ENCODE assay signal across 8 cellular contexts in genomic region chr17:7835818-7836595, GRCh38. TPM values are rescaled to one million over a fixed set of nuclear protein-coding genes. Genes with fewer than 3 reads are reported as not detected.
DNase-seq lines count a peak whose midpoint lies in the region; ATAC-seq, FAIRE-seq and TF ChIP-seq lines count a peak whose summit lies in the region.

No MANE protein-coding gene starts in this region.

- POLR2A ChIA-PET in PC-3 (lab: Charles Lee; ENCODE audit: unreplicated experiment): interaction anchor here (1.1 kb wide), 1 partner anchor 9 kb away, joined by 4 read pairs; no protein-coding TSS in a partner anchor

- intact Hi-C loops in PC-3 (cut with micrococcal nuclease) (loop anchor here (2.0 kb wide), 1 partner anchor 21 kb away; the partner anchor contains the start of gene NAA38), gastrocnemius medialis (cut with DNase I; ENCODE audit: low total_unique reads) (loop anchor here (1.0 to 10.0 kb wide), 6 partner anchors 8 to 821 kb away; partner anchors contain the start of genes ACADVL, ALOXE3, CHD3 and DLG4)

- peak; percentile 24 for ATAC-seq in HG03108 (IDR thresholded peaks at IDR 0.05; ENCODE audit: unreplicated experiment)
- peak; percentile 10 for ATAC-seq in PC-3
- peak; percentile 29 to 45 for ATAC-seq in gastrocnemius medialis

- H3K9me2 ChIP-seq in PC-3 (replicated peaks; ENCODE audit: low read length): no peaks in the 10 kb centered on the region

- in situ Hi-C loops in brain microvascular endothelial cell (cut with HindIII; ENCODE audit: low pct_ligation_motif_present, low sequenced_read_pairs) (no loop called here), gastrocnemius medialis (cut with MboI; ENCODE audit: low sequenced_read_pairs in 4 of 4) (no loop called here)

- TSS peak; percentile 64 for BruUV-seq in PC-3 (replicated peaks; lab: Mats Ljungman, UMichigan)

- DNase-seq in GM12865 (ENCODE audit: low read depth) (no peak), PC-3 (peak; percentile 34), brain microvascular endothelial cell (peak; percentile 36), gastrocnemius medialis (peak in 1 of 2 donors; percentile 75), HTR-8/SVneo (ENCODE audit: insufficient read length, low spot score) (no peak)

- H3K36me3 ChIP-seq in PC-3 (ENCODE audit: low read depth, low read length) (no peaks in the 10 kb centered on the region), brain microvascular endothelial cell (replicated peaks) (peaks cover 3% of the 10 kb centered on the region), iPS-20b (ENCODE audit: insufficient read depth, low read depth, low read length) (no peaks in the 10 kb centered on the region), gastrocnemius medialis (no peaks in the 10 kb centered on the region)

- CTCF ChIA-PET in PC-3 (lab: Charles Lee): no interaction called here

- no peaks in the 10 kb centered on the region for H3F3A ChIP-seq in PC-3 (ENCODE audit: low read length, unreplicated experiment)

- H3K4me2 ChIP-seq in PC-3 (ENCODE audit: low read length): peak overlapping the region; percentile 85

- no peak for TF ChIP-seq CTCF in 22Rv1 (IDR thresholded peaks at IDR 0.05)
- no peak for TF ChIP-seq CTCF in GM12865 (IDR thresholded peaks at IDR 0.05; ENCODE audit: insufficient read depth, low read depth, low read length, missing control alignments)
- no peak for TF ChIP-seq CTCF in PC-3 (conservative IDR thresholded peaks at IDR 0.05; ENCODE audit: low read depth, low read length)
- TF ChIP-seq CTCF in brain microvascular endothelial cell (IDR thresholded peaks at IDR 0.05; ENCODE audit: low read depth, low read length, missing control alignments): no peak
- TF ChIP-seq CTCF in gastrocnemius medialis (IDR thresholded peaks at IDR 0.05 in 4 of 5, conservative IDR thresholded peaks at IDR 0.05 in 1 of 5): no peak

- peak in 1 of 2 donors; percentile 76 for TF ChIP-seq POLR2A in gastrocnemius medialis (IDR thresholded peaks at IDR 0.05)

- H3K4me3 ChIP-seq in GM12865 (ENCODE audit: low read depth, low read length): peak overlapping the region; percentile 96
- peak overlapping the region; percentile 83 for H3K4me3 ChIP-seq in PC-3 (ENCODE audit: low read length)
- peak overlapping the region; percentile 74 for H3K4me3 ChIP-seq in brain microvascular endothelial cell (ENCODE audit: low read depth, low read length)
- peak overlapping the region; percentile 90 for H3K4me3 ChIP-seq in iPS-20b (ENCODE audit: low read length)
- H3K4me3 ChIP-seq in gastrocnemius medialis: peak overlapping the region; percentile 63 to 90 (median 82)

- FAIRE-seq in HTR-8/SVneo (lab: Jason Lieb, UNC): no peak

- peak overlapping the region; percentile 75 for H3K9ac ChIP-seq in PC-3 (ENCODE audit: low read length)
- peak overlapping the region; percentile 83; the same call in 1 of the 2 replicates for H3K9ac ChIP-seq in iPS-20b (ENCODE audit: low read depth, low read length)

- H3K9me3 ChIP-seq in PC-3 (ENCODE audit: low read length) (no peaks in the 10 kb centered on the region), iPS-20b (ENCODE audit: insufficient read depth, low read depth, low read length) (no peaks in the 10 kb centered on the region), gastrocnemius medialis (no peaks in the 10 kb centered on the region)

- H2AFZ ChIP-seq in PC-3 (ENCODE audit: low read length): peak overlapping the region; percentile 73

- H3K4me1 ChIP-seq in PC-3 (ENCODE audit: insufficient read depth, low read length): peaks cover 34% of the 10 kb centered on the region
- peaks cover 12% of the 10 kb centered on the region; the same call in 1 of the 2 replicates for H3K4me1 ChIP-seq in iPS-20b (ENCODE audit: insufficient read depth, low read length)
- H3K4me1 ChIP-seq in gastrocnemius medialis: peaks cover 47 to 52% of the 10 kb centered on the region in 2 donors

- peaks cover 21% of the 10 kb centered on the region for H3K79me2 ChIP-seq in PC-3 (ENCODE audit: low read length)

- H3K27me3 ChIP-seq in PC-3 (ENCODE audit: low read length) (no peaks in the 10 kb centered on the region), brain microvascular endothelial cell (replicated peaks) (no peaks in the 10 kb centered on the region), iPS-20b (ENCODE audit: insufficient read depth, low read length) (peaks cover 60% of the 10 kb centered on the region), gastrocnemius medialis (no peaks in the 10 kb centered on the region)

- H4K20me1 ChIP-seq in PC-3 (ENCODE audit: low read length): no peaks in the 10 kb centered on the region

- H3K27ac ChIP-seq in 22Rv1: peak overlapping the region; percentile 99
- peak overlapping the region; percentile 75 for H3K27ac ChIP-seq in PC-3 (ENCODE audit: low read length)
- H3K27ac ChIP-seq in brain microvascular endothelial cell: peak overlapping the region; percentile 89
- H3K27ac ChIP-seq in iPS-20b (ENCODE audit: low read length): peak overlapping the region; percentile 27
- peak overlapping the region; percentile 97 to 100 (median 100) for H3K27ac ChIP-seq in gastrocnemius medialis

RNA-seq across cellular contexts. Expression of gene KDM6B, which starts 2.0 kb away (rescaled TPM):
- total RNA-seq in PC-3 (2014; rRNA removed): 3.2 and 158 TPM in 2 replicates
- 1 to 10 TPM; 1.9 to 8.2 (median 4.4) TPM for total RNA-seq in gastrocnemius medialis

RNA-seq across cellular contexts. Expression of gene TMEM88, which starts 18.9 kb away (rescaled TPM):
- total RNA-seq in PC-3 (2014; rRNA removed) (1.5 TPM in 1 of 2 replicates, not detected in the other), gastrocnemius medialis (10 to 100 TPM; 18.8 to 56.8 (median 27.9) TPM)

RNA-seq across cellular contexts. Expression of gene NAA38, which starts 21.4 kb away (rescaled TPM):
- total RNA-seq in PC-3 (2014; rRNA removed) (403 and 409 TPM in 2 replicates), gastrocnemius medialis (100 to 1,000 TPM in 2 of 4 donors, 10 to 100 TPM in 2; 57.4 to 133 (median 96.6) TPM)

RNA-seq across cellular contexts. Expression of gene CYB5D1, which starts 21.8 kb away (rescaled TPM):
- 16.7 and 23.1 TPM in 2 replicates for total RNA-seq in PC-3 (2014; rRNA removed)
- total RNA-seq in gastrocnemius medialis: 10 to 100 TPM in 2 of 4 donors, 1 to 10 TPM in 2; 4.1 to 14.7 (median 9.0) TPM

RNA-seq across cellular contexts. Expression of gene CHD3, which starts 52.6 kb away (rescaled TPM):
- 102 and 151 TPM in 2 replicates for total RNA-seq in PC-3 (2014; rRNA removed)
- total RNA-seq in gastrocnemius medialis: 1 to 10 TPM; 5.4 to 7.7 (median 6.0) TPM

Comparison
In these comparisons a context has a peak if more than half of its experiments do, and no peak if none do; other contexts are left out.
1. H3K27ac ChIP-seq: peak in every context shown above with its lines; median percentile 100 in gastrocnemius medialis; 99 in 22Rv1; 89 in brain microvascular endothelial cell; 75 in PC-3; 27 in iPS-20b.
2. DNase-seq: peak in PC-3 (single experiment) and brain microvascular endothelial cell (single experiment); none in GM12865 (single experiment) and HTR-8/SVneo (single experiment).
3. Peak in every context shown above with its lines, with median percentiles within 50 percentile points of each other: H3K4me3 ChIP-seq and ATAC-seq.